18 cellular contexts compared by ENCODE assay signal in the genomic region with DNA sequence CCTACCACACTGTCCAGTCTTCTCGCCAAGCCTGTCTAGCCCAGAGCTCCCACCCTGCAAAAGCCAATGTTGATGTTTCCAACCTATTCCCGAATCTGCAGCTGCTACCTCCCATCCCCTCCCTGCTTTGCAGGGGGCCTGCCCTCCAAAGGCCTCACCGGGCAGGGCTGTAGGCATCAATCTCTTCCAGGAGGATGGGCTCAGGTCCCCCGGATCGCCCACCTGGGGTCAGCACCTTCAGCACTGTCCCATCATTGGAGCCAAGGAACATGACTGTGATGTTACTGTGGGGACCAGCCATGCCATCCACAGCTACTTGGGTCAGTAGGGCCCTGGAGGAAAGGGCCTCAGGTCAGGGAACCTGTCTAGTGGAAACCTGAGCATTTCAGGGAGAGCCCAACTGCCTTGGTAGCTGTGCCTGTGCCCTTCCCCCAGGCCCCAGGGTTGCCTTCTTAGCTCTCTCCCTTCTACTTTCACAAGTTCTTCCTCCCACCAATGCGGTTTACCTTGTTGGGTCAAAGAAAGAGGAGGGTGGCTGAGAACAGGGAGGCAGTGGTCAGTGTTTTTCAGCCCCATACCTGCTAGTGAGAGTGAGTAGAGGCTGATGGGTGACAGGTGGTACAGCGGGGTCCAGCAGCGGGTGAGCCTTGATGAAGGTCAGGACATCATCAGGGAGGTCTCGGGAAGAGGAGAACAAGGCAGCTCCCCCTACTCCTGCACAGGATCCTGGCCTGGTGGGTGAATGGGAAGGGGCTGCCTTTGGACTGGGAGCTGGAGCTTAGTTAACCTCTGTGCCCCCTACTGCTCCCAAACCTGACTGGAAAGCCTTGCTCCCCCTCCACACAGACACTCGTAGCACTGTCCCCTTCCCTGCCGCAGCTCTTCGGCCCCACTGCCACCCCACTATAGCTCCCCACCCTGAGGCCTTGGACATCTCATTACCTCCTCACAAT.
A peak's percentile ranks its signal among the peaks of the same experiment; 100 is the strongest.
DNase-seq lines count a peak whose midpoint lies in the region; TF ChIP-seq lines count a peak whose summit lies in the region.
"Had no signal": no experiment of that assay in that cellular context is flagged by ENCODE, and none has a peak within 500 bp of the region (broad histone marks: within the 10 kb centered on the region; RNA-seq: fewer than 3 reads in every experiment).

No MANE protein-coding gene starts in this region.

- H3K36me3 Mint-ChIP-seq in activated naive CD4-positive, alpha-beta T cell treated with anti-CD3 and anti-CD28 coated beads, Interleukin-2, amount 10 ng/mL, durations not matched to agents 7 days and 5 days = no peaks in the 10 kb centered on the region
- H3K36me3 Mint-ChIP-seq: activated naive CD4-positive, alpha-beta T cell treated with anti-CD3 and anti-CD28 coated beads, Interleukin-2, amount 50 U/mL, for 72 hours had no signal

- peaks cover 7% of the 10 kb centered on the region for H3K4me1 ChIP-seq in KMS-11 (ENCODE audit: low read depth, poor library complexity, severe bottlenecking)

- in situ Hi-C loops in KBM-7 (cut with MboI; ENCODE audit: low pct_unique_long_range_greater_than_20kb, low sequenced_read_pairs) = no loop called here

- H3K27ac Mint-ChIP-seq in activated naive CD4-positive, alpha-beta T cell treated with anti-CD3 and anti-CD28 coated beads, Interleukin-2, amount 10 ng/mL, durations not matched to agents 7 days and 5 days = no peak overlapping the region
- H3K27ac Mint-ChIP-seq: activated T-cell treated with anti-CD3 and anti-CD28 coated beads, Interleukin-2, amount 50 U/mL, for 24 hours had no signal

- H3K27me3 Mint-ChIP-seq in activated naive CD4-positive, alpha-beta T cell treated with anti-CD3 and anti-CD28 coated beads, Interleukin-2, amount 10 ng/mL, durations not matched to agents 7 days and 5 days = peaks cover 61% of the 10 kb centered on the region

- no peaks in the 10 kb centered on the region for H3K79me2 ChIP-seq in KMS-11 (ENCODE audit: insufficient read depth, low read depth)

- no peaks in the 10 kb centered on the region for H3K36me3 ChIP-seq in KMS-11 (ENCODE audit: insufficient read depth)

- no peak overlapping the region for H3K9ac ChIP-seq in KMS-11

- H3K4me3 Mint-ChIP-seq in activated naive CD4-positive, alpha-beta T cell treated with anti-CD3 and anti-CD28 coated beads, Interleukin-2, amount 10 ng/mL, durations not matched to agents 7 days and 5 days = no peak overlapping the region
- H3K4me3 Mint-ChIP-seq: activated T-cell treated with anti-CD3 and anti-CD28 coated beads, Interleukin-2, amount 50 U/mL, for 24 hours had no signal

- peaks cover 20% of the 10 kb centered on the region for H3K4me1 Mint-ChIP-seq in activated naive CD4-positive, alpha-beta T cell treated with anti-CD3 and anti-CD28 coated beads, Interleukin-2, amount 10 ng/mL, durations not matched to agents 7 days and 5 days

- no peaks in the 10 kb centered on the region for H4K20me1 ChIP-seq in KMS-11 (ENCODE audit: insufficient read depth)

- H3K4me3 ChIP-seq in GM12865 (ENCODE audit: low read depth, low read length) (no peak overlapping the region), KMS-11 (IDR thresholded peaks at IDR 0.05; ENCODE audit: insufficient read depth, low read depth, low read length) (no peak overlapping the region)
- H3K4me3 ChIP-seq: gastroesophageal sphincter, left ventricle myocardium inferior, SK-N-MC, testis had no signal

- no peak overlapping the region for H3K27ac ChIP-seq in KMS-11
- H3K27ac ChIP-seq: gastroesophageal sphincter, SK-N-MC, testis had no signal

- no peaks in the 10 kb centered on the region for H3K27me3 ChIP-seq in KMS-11 (ENCODE audit: insufficient read depth, low read depth)
- H3K27me3 ChIP-seq: gastroesophageal sphincter, testis had no signal

- DNase-seq in GM12865 (ENCODE audit: low read depth) = peak; percentile 64
- DNase-seq in islet precursor cell = peak; percentile 60
- no peak for DNase-seq in activated naive CD4-positive, alpha-beta T cell treated with anti-CD3 and anti-CD28 coated beads, Interleukin-2, amount 10 ng/mL, durations not matched to agents 7 days and 5 days
- DNase-seq in NCI-H226 = no peak
- DNase-seq in KBM-7 = no peak
- DNase-seq: activated CD4-positive, alpha-beta T cell treated with anti-CD3 and anti-CD28 coated beads, Interleukin-2, amount 50 U/mL, for 48 hours; activated T-cell treated with anti-CD3 and anti-CD28 coated beads, Interleukin-2, amount 50 U/mL, for 24 hours; dermis blood vessel endothelial cell; left ventricle myocardium inferior; MV-4-11; NCI-H2029 treated with DMSO at 0.1 percent for 48 hours; NCI-H524; stimulated activated CD4-positive, alpha-beta T cell treated with anti-CD3 and anti-CD28 coated beads, Interleukin-4, amount 100 ng/mL, for 4 hours; testis had no signal

- no peak overlapping the region for H3K4me2 ChIP-seq in KMS-11

- TF ChIP-seq CTCF in GM12865 (IDR thresholded peaks at IDR 0.05; ENCODE audit: insufficient read depth, low read depth, low read length, missing control alignments) = no peak
- peak; percentile 40; the same call in 1 of the 2 replicates for TF ChIP-seq CTCF in KMS-11 (conservative IDR thresholded peaks at IDR 0.05; ENCODE audit: low read depth, low read length)

- CTCF ChIA-PET in activated naive CD4-positive, alpha-beta T cell treated with anti-CD3 and anti-CD28 coated beads, Interleukin-2, amount 10 ng/mL, durations not matched to agents 7 days and 5 days (lab: Charles Lee) = interaction anchor here (0.6 to 1.4 kb wide), 5 partner anchors 16 to 75 kb away, joined by 3 to 5 read pairs (median 3); partner anchors contain the start of gene TNFAIP8L2

- H3K9me3 Mint-ChIP-seq in activated naive CD4-positive, alpha-beta T cell treated with anti-CD3 and anti-CD28 coated beads, Interleukin-2, amount 10 ng/mL, durations not matched to agents 7 days and 5 days = no peaks in the 10 kb centered on the region
- H3K9me3 Mint-ChIP-seq: activated naive CD4-positive, alpha-beta T cell treated with anti-CD3 and anti-CD28 coated beads, Interleukin-2, amount 50 U/mL, for 72 hours; activated T-cell treated with anti-CD3 and anti-CD28 coated beads, Interleukin-2, amount 50 U/mL, for 24 hours had no signal

- H2AFZ ChIP-seq in KMS-11 (ENCODE audit: low read depth) = no peak overlapping the region

Comparison
In these comparisons a context has a peak if more than half of its experiments do, and no peak if none do; other contexts are left out.
1. DNase-seq: peak in GM12865 (single experiment) and islet precursor cell (single experiment); none in activated naive CD4-positive, alpha-beta T cell treated with anti-CD3 and anti-CD28 coated beads, Interleukin-2, amount 10 ng/mL, durations not matched to agents 7 days and 5 days (single experiment), NCI-H226 (single experiment) and KBM-7 (single experiment).